Comparison of ENCODE assay signal across 1 cellular context in the genomic region with DNA sequence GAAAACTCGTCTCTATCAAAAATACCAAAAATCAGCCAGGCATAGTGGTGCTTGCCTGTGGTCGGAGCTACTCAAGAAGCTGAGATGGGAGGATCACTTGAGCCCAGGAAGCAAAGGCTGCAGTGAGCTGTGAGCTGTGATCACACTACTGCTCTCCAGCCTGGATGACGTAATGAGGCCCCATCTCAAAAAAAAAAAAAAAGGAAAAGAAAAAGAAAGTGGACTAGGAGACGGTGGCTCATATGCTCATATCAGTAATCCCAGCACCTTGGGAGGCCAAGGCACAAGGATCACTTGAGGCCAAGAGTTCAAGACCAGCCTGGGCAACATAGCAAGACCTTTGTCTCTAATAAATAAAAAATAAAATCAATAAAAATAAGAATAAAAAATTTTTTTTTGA.
TF ChIP-seq lines count a peak whose summit lies in the region.

No MANE protein-coding gene starts in this region.

TF ChIP-seq in GM23338, 12 proteins besides CTCF, POLR2A, EP300 and RAD21 (continued from another document):
- TF ChIP-seq EZH2 (IDR thresholded peaks at IDR 0.05; ENCODE audit: low read depth, unreplicated experiment): no peak
- TF ChIP-seq STAT1 (IDR thresholded peaks at IDR 0.05; ENCODE audit: unreplicated experiment): no peak
- no peak for TF ChIP-seq ETS1 (IDR thresholded peaks at IDR 0.05)
- no peak for TF ChIP-seq ZNF462 (CRISPR knock-in tag; IDR thresholded peaks at IDR 0.05)
- no peak for TF ChIP-seq ZNF331 (CRISPR knock-in tag; IDR thresholded peaks at IDR 0.05; ENCODE audit: low read depth)
- no peak for TF ChIP-seq ZNF114 (CRISPR knock-in tag; IDR thresholded peaks at IDR 0.05)
- no peak for TF ChIP-seq NANOG (IDR thresholded peaks at IDR 0.05; ENCODE audit: borderline replicate concordance)
- TF ChIP-seq EZH2phosphoT487 (IDR thresholded peaks at IDR 0.05; ENCODE audit: unreplicated experiment): no peak
- no peak for TF ChIP-seq POLR2AphosphoS5 (IDR thresholded peaks at IDR 0.05; ENCODE audit: low read depth)
